Comparison of ENCODE assay signal across 10 cellular contexts in the genomic region with DNA sequence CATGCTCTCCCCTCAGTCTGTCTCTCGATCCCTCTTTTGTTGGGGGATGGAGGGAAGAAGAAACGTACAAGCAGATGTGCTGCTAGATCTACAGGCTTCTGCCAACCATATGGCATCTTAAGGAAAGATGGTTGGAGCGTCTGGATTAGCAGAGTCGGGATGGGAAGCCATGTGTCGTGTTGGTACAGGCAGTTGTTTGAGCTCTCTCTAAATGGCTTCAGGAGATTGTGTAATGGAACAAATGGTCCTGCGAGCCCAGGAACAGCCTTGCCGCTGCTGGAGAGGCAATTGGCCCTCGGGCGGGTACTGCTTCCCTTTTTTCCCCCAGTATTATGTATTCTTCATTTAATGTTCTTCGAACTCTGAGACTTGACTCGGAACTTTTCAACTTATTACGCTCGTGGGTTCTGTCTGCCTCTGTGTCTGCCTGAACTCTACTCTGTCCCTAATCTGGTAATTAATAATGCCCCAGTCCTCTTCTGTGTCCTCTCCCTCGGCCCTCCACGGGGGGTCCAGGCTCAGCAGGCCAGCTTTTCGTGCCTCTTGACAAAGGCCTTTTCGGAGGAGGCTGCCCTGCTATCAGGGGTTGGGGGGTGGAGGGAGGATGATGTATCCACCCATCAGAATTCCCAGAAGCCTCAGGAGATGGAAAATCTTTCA.
DNase-seq lines count a peak whose midpoint lies in the region; ATAC-seq lines count a peak whose summit lies in the region.
"Had no signal": no experiment of that assay in that cellular context is flagged by ENCODE, and none has a peak within 500 bp of the region (broad histone marks: within the 10 kb centered on the region; RNA-seq: fewer than 3 reads in every experiment).

No MANE protein-coding gene starts in this region.

- ATAC-seq in HG02763 (IDR thresholded peaks at IDR 0.05; ENCODE audit: unreplicated experiment) = no peak
- ATAC-seq: gastrocnemius medialis had no signal

- DNase-seq in D341Med (ENCODE audit: low spot score) (peak; percentile 71), NCI-H146 (lab: John Stamatoyannopoulos, UW) (peak; percentile 86), SKM-1 (lab: John Stamatoyannopoulos, UW; ENCODE audit: unreplicated experiment) (peak; percentile 82), medulla oblongata (ENCODE audit: extremely low spot score) (peak; percentile 70), DMS79 (lab: John Stamatoyannopoulos, UW) (no peak), H4 (ENCODE audit: low spot score) (no peak)
- no peak for DNase-seq in activated effector memory CD4-positive, alpha-beta T cell treated with anti-CD3 and anti-CD28 coated beads, Interleukin-2, amount 50 U/mL, for 16 hours
- DNase-seq: DND-41, gastrocnemius medialis had no signal

Comparison
In these comparisons a context has a peak if more than half of its experiments do, and no peak if none do; other contexts are left out.
1. DNase-seq: peak in D341Med (single experiment), NCI-H146 (single experiment), SKM-1 (single experiment) and medulla oblongata (single experiment); none in DMS79 (single experiment), H4 (single experiment) and activated effector memory CD4-positive, alpha-beta T cell treated with anti-CD3 and anti-CD28 coated beads, Interleukin-2, amount 50 U/mL, for 16 hours (single experiment).